Comparison of ENCODE assay signal across 8 cellular contexts in genomic region chr7:74454948-74455804, GRCh38. TPM values are rescaled to one million over a fixed set of nuclear protein-coding genes. Genes with fewer than 3 reads are reported as not detected.
DNase-seq lines count a peak whose midpoint lies in the region; ATAC-seq, FAIRE-seq and TF ChIP-seq lines count a peak whose summit lies in the region.

No MANE protein-coding gene starts in this region.

- DNase-seq in T-helper 2 cell treated with Interferon-gamma antibody and Interleukin-4, amounts not matched to agents 5 μg/mL and 100 μg/mL, for 36 hours (ENCODE audit: low spot score): no peak
- DNase-seq in T-helper 2 cell (no peak), bronchial epithelial cell (ENCODE audit: low read depth) (no peak), HepG2 (ENCODE audit: low spot score) (peak; percentile 56), testis (peak; percentile 36), kidney glomerular epithelial cell (lab: John Stamatoyannopoulos, UW) (no peak)
- DNase-seq in stimulated activated CD4-positive, alpha-beta T cell treated with anti-CD3 and anti-CD28 coated beads, Interleukin-4, amount 100 ng/mL, for 24 hours: no peak

- no TSS peak for BruUV-seq in HepG2 (replicated peaks; lab: Mats Ljungman, UMichigan)

- H3K27ac Mint-ChIP-seq in T-helper 2 cell treated with Interferon-gamma antibody and Interleukin-4, amounts not matched to agents 5 μg/mL and 100 μg/mL, for 36 hours: peak overlapping the region; percentile 57

- H3K27me3 ChIP-seq in bronchial epithelial cell (ENCODE audit: control insufficient read depth, insufficient read depth, low read length): no peaks in the 10 kb centered on the region
- no peaks in the 10 kb centered on the region for H3K27me3 ChIP-seq in HepG2 (ENCODE audit: control insufficient read depth in 1 of 2, insufficient read depth in 2 of 2, low read length in 2 of 2)
- no peaks in the 10 kb centered on the region for H3K27me3 ChIP-seq in testis

- H3K4me1 ChIP-seq in HepG2 (ENCODE audit: insufficient read depth, low read length) (peaks cover 29% of the 10 kb centered on the region), testis (peaks cover 31% of the 10 kb centered on the region)

- intact Hi-C loops in HepG2 (cut with micrococcal nuclease; ENCODE audit: unreplicated experiment) (loop anchor here (1.0 kb wide), 1 partner anchor 39 kb away; no protein-coding TSS in a partner anchor), testis (cut with DNase I; ENCODE audit: low total_unique reads) (no loop called here)

- H3K36me3 ChIP-seq in bronchial epithelial cell (ENCODE audit: control insufficient read depth, insufficient read depth, low read length) (no peaks in the 10 kb centered on the region), HepG2 (replicated peaks in 1 of 2; ENCODE audit: control insufficient read depth in 1 of 2, insufficient read depth in 2 of 2, low read length in 2 of 2) (peaks cover 0 to 1% of the 10 kb centered on the region in 2 experiments; a peak in 1 of 5 replicates), testis (ENCODE audit: low read depth, missing control alignments) (no peaks in the 10 kb centered on the region)

- peaks cover 9% of the 10 kb centered on the region for H3K4me1 Mint-ChIP-seq in T-helper 2 cell treated with Interferon-gamma antibody and Interleukin-4, amounts not matched to agents 5 μg/mL and 100 μg/mL, for 36 hours (ENCODE audit: low read depth)

- H3K4me2 ChIP-seq in HepG2 (ENCODE audit: low read depth, low read length): peak overlapping the region; percentile 90

- TF ChIP-seq RAD21 in HepG2 (CRISPR knock-in tag; IDR thresholded peaks at IDR 0.05): no peak

- TF ChIP-seq CTCF in bronchial epithelial cell (IDR thresholded peaks at IDR 0.05; ENCODE audit: insufficient read depth, low read length, severe bottlenecking) (no peak), HepG2 (CRISPR knock-in tag; IDR thresholded peaks at IDR 0.05) (no peak), testis (IDR thresholded peaks at IDR 0.05) (no peak)

- WGBS in HepG2 (ENCODE audit: low lambda C conversion rate): 2% methylated on average over 8 of the region's 24 CpGs
- 52 to 63% methylated on average over 10 to 24 of the region's 24 CpGs for WGBS in testis, 2 donors

- POLR2A ChIA-PET in HepG2 (lab: Yijun Ruan, JAX): interaction anchor here (1.0 kb wide), 1 partner anchor 10 kb away, joined by 3 read pairs; no protein-coding TSS in a partner anchor

- ATAC-seq in HepG2 (peak; percentile 55), HG03432 (IDR thresholded peaks at IDR 0.05; ENCODE audit: unreplicated experiment) (no peak)

- H3K27me3 Mint-ChIP-seq in T-helper 2 cell treated with Interferon-gamma antibody and Interleukin-4, amounts not matched to agents 5 μg/mL and 100 μg/mL, for 36 hours (ENCODE audit: low read depth): peaks cover 18% of the 10 kb centered on the region

- no peaks in the 10 kb centered on the region for H3K9me3 Mint-ChIP-seq in T-helper 2 cell treated with Interferon-gamma antibody and Interleukin-4, amounts not matched to agents 5 μg/mL and 100 μg/mL, for 36 hours

- in situ Hi-C loops in HepG2 (cut with HindIII; ENCODE audit: extremely low pct_ligation_motif_present, low pct_unique_long_range_greater_than_20kb): no loop called here

- TF ChIP-seq POLR2A in HepG2 (IDR thresholded peaks at IDR 0.05; ENCODE audit: insufficient read depth in 1 of 2, low read depth in 2 of 2, low read length in 2 of 2): no peak
- TF ChIP-seq POLR2A in testis (IDR thresholded peaks at IDR 0.05): no peak

- H3K79me2 ChIP-seq in HepG2 (ENCODE audit: insufficient read depth, low read length): peaks cover 39% of the 10 kb centered on the region

- peak overlapping the region; percentile 73 for H3K27ac ChIP-seq in HepG2 (ENCODE audit: extremely low read length, insufficient read depth, low read length)
- peak overlapping the region; percentile 87 to 92 for H3K27ac ChIP-seq in testis

- TF ChIP-seq EP300 in HepG2 (IDR thresholded peaks at IDR 0.05; ENCODE audit: low read depth in 2 of 2, low read length in 2 of 2) (peak in 1 of 2 experiments; percentile 27; a peak in 1 of 4 replicates), HepG2 (CRISPR knock-in tag; IDR thresholded peaks at IDR 0.05; ENCODE audit: borderline replicate concordance) (no peak)

- no peak overlapping the region for H3K4me3 Mint-ChIP-seq in T-helper 2 cell treated with Interferon-gamma antibody and Interleukin-4, amounts not matched to agents 5 μg/mL and 100 μg/mL, for 36 hours

- H4K20me1 ChIP-seq in HepG2 (ENCODE audit: insufficient read depth, low read length): peaks cover 3% of the 10 kb centered on the region; the same call in 1 of the 2 replicates

- H3K4me3 ChIP-seq in bronchial epithelial cell (ENCODE audit: low read depth, low read length) (peak overlapping the region; percentile 68), HepG2 (replicated peaks in 1 of 3; ENCODE audit: insufficient read depth in 1 of 3, low read depth in 2 of 3, low read length in 3 of 3) (peak overlapping the region; percentile 59 to 86 (median 66)), testis (peak overlapping the region in 1 of 2 donors; percentile 89)

- H3K9me3 ChIP-seq in HepG2 (ENCODE audit: low read length) (no peaks in the 10 kb centered on the region), testis (no peaks in the 10 kb centered on the region)

- H3K9ac ChIP-seq in HepG2 (ENCODE audit: insufficient read depth, low read depth, low read length): peak overlapping the region; percentile 74

- no peaks in the 10 kb centered on the region for H3K36me3 Mint-ChIP-seq in T-helper 2 cell treated with Interferon-gamma antibody and Interleukin-4, amounts not matched to agents 5 μg/mL and 100 μg/mL, for 36 hours (ENCODE audit: low read depth)

- H2AFZ ChIP-seq in HepG2 (ENCODE audit: low read length): no peak overlapping the region

- FAIRE-seq in bronchial epithelial cell (lab: Jason Lieb, UNC) (no peak), HepG2 (lab: Jason Lieb, UNC) (peak; percentile 67)

- CTCF ChIA-PET in HepG2 (lab: Yijun Ruan, JAX; ENCODE audit: low intra/inter-chr PET ratio, low total read pairs): no interaction called here

TF ChIP-seq in HepG2, 621 proteins besides CTCF, POLR2A, EP300 and RAD21 (continues in another document):
- TF ChIP-seq ZNF614 (CRISPR knock-in tag; IDR thresholded peaks at IDR 0.05; ENCODE audit: borderline replicate concordance): no peak
- peak; percentile 22 for TF ChIP-seq ASH2L (IDR thresholded peaks at IDR 0.05; ENCODE audit: insufficient read length, low read depth, low read length)
- TF ChIP-seq NFIB (CRISPR knock-in tag; IDR thresholded peaks at IDR 0.05; ENCODE audit: borderline replicate concordance): no peak
- TF ChIP-seq DMAP1 (CRISPR knock-in tag; IDR thresholded peaks at IDR 0.05): 0 out of 2 replicates have a peak, but pooled peaks have one; percentile 12
- no peak for TF ChIP-seq NR0B2 (CRISPR knock-in tag; IDR thresholded peaks at IDR 0.05)

RNA-seq across cellular contexts. Expression of gene GTF2IRD1, which starts 1.5 kb away (rescaled TPM):
- total RNA-seq in bronchial epithelial cell: 18.2 and 23.7 TPM in 2 replicates
- total RNA-seq in HepG2 (2016; rRNA removed; fragmentation: Illumina TruSeq; extraction: Trizol): 16.5 and 17.8 TPM in 2 replicates
- 8.1 and 9.5 TPM in 2 replicates for total RNA-seq in HepG2 (2016; cell fraction: cytosol; rRNA removed; fragmentation: Illumina TruSeq; extraction: Trizol; ENCODE audit: low read depth)
- 13.6 and 19.1 TPM in 2 replicates for total RNA-seq in HepG2 (2016; cell fraction: insoluble cytoplasmic fraction; rRNA removed; fragmentation: Illumina TruSeq; extraction: Trizol)
- 17.2 and 18.9 TPM in 2 replicates for total RNA-seq in HepG2 (2016; cell fraction: membrane; rRNA removed; fragmentation: Illumina TruSeq; extraction: Trizol)
- total RNA-seq in HepG2 (2016; cell fraction: nucleus; rRNA removed; fragmentation: Illumina TruSeq; extraction: Trizol): 15.6 and 22.1 TPM in 2 replicates
- polyA plus RNA-seq in HepG2 (2011; rRNA removed): 26.7 and 28.2 TPM in 2 replicates
- polyA plus RNA-seq in HepG2 (2011; cell fraction: cytosol; rRNA removed): 12.3 and 16.0 TPM in 2 replicates
- polyA plus RNA-seq in HepG2 (2011; cell fraction: nucleus; rRNA removed): 38.7 and 43.3 TPM in 2 replicates
- polyA plus RNA-seq in HepG2 (2012): 36.1 and 37.4 TPM in 2 replicates
- 10.4 and 12.9 TPM in 2 replicates for polyA plus RNA-seq in HepG2 (2016; cell fraction: cytosol; fragmentation: Illumina TruSeq; extraction: Trizol; ENCODE audit: low read depth)
- polyA plus RNA-seq in HepG2 (2016; cell fraction: insoluble cytoplasmic fraction; fragmentation: Illumina TruSeq; extraction: Trizol; ENCODE audit: low read depth): 27.6 and 31.7 TPM in 2 replicates
- 23.3 and 26.7 TPM in 2 replicates for polyA plus RNA-seq in HepG2 (2016; cell fraction: membrane; fragmentation: Illumina TruSeq; extraction: Trizol; ENCODE audit: low read depth)
- 51.1 and 66.8 TPM in 2 replicates for polyA plus RNA-seq in HepG2 (2016; cell fraction: nucleus; fragmentation: Illumina TruSeq; extraction: Trizol; ENCODE audit: insufficient read depth, low read depth)
- 23.4 and 53.2 TPM in 2 replicates for polyA minus RNA-seq in HepG2 (2011; rRNA and poly(A)+ RNA removed; ENCODE audit: low replicate concordance)
- 14.9 and 17.7 TPM in 2 replicates for polyA minus RNA-seq in HepG2 (2011; cell fraction: cytosol; rRNA and poly(A)+ RNA removed)
- polyA minus RNA-seq in HepG2 (2011; cell fraction: nucleus; rRNA and poly(A)+ RNA removed): 15.5 and 16.5 TPM in 2 replicates
- 10 to 100 TPM; 22.4 to 24.7 TPM for total RNA-seq in testis
- polyA plus RNA-seq in testis (ENCODE audit: insufficient read depth, low read depth, low replicate concordance): 15.1 TPM

Comparison
In these comparisons a context has a peak if more than half of its experiments do, and no peak if none do; other contexts are left out.
1. DNase-seq: peak in HepG2 (single experiment) and testis (single experiment); none in T-helper 2 cell treated with Interferon-gamma antibody and Interleukin-4, amounts not matched to agents 5 μg/mL and 100 μg/mL, for 36 hours (single experiment), T-helper 2 cell (0 of 5), bronchial epithelial cell (single experiment), kidney glomerular epithelial cell (single experiment) and stimulated activated CD4-positive, alpha-beta T cell treated with anti-CD3 and anti-CD28 coated beads, Interleukin-4, amount 100 ng/mL, for 24 hours (single experiment).